In genomic region chr1:178627037-178627436, GRCh38 we compare ENCODE assay signal across 27 cellular contexts.
"Had no signal": no experiment of that assay in that cellular context is flagged by ENCODE, and none has a peak within 500 bp of the region (broad histone marks: within the 10 kb centered on the region; RNA-seq: fewer than 3 reads in every experiment).

No MANE protein-coding gene starts in this region.

- H3K27ac ChIP-seq: left lung, lower lobe of right lung, pancreas, prostate gland, skin epidermis, suprapubic skin, thoracic aorta, tibial artery, uterus had no signal

- H3K4me3 ChIP-seq: left lung, lower lobe of right lung, pancreas, prostate gland, skin epidermis, suprapubic skin, thoracic aorta, tibial artery, uterus had no signal

- DNase-seq: hippocampal formation; kidney; left colon; left lung; lower lobe of right lung; mammary epithelial cell; mesenchymal stem cell; naive B cell; pancreas; posterior cingulate gyrus; retina; right cardiac atrium; stimulated activated CD4-positive, alpha-beta T cell treated with anti-CD3 and anti-CD28 coated beads, Interleukin-12 subunit alpha, Interleukin-12 subunit beta, amount 100 ng/mL, for 4 hours; stimulated activated CD4-positive, alpha-beta T cell treated with anti-CD3 and anti-CD28 coated beads, Interleukin-15, amount 100 ng/mL, for 24 hours; stimulated activated CD4-positive, alpha-beta T cell treated with anti-CD3 and anti-CD28 coated beads, Interleukin-2, amount 100 ng/mL, for 24 hours; stimulated activated CD4-positive, alpha-beta T cell treated with anti-CD3 and anti-CD28 coated beads, Interleukin-4, amount 100 ng/mL, for 1 hour; stimulated activated naive CD4-positive, alpha-beta T cell; tibial artery; uterus had no signal

- H3K27me3 Mint-ChIP-seq: naive B cell; stimulated activated naive CD8-positive, alpha-beta T cell treated with anti-CD3 and anti-CD28 coated beads, Interleukin-15, Interleukin-2, amounts not matched to agents 100 ng/mL and 50 ng/mL, for 24 hours; type B pancreatic cell had no signal

- H3K27me3 ChIP-seq: left lung, pancreas, suprapubic skin, tibial artery, uterus had no signal

- H3K9me3 Mint-ChIP-seq: natural killer cell treated with Interleukin-12 subunit alpha and Interleukin-12 subunit beta and Interleukin-15 and Interleukin-18, amount 100 ng/mL, for 72 hours; stimulated activated naive CD8-positive, alpha-beta T cell treated with anti-CD3 and anti-CD28 coated beads, Interleukin-15, Interleukin-2, amounts not matched to agents 100 ng/mL and 50 ng/mL, for 24 hours; type B pancreatic cell had no signal

- H3K4me1 ChIP-seq: left lung, lower lobe of right lung, pancreas, prostate gland, suprapubic skin, tibial artery, uterus had no signal

- H3K4me3 Mint-ChIP-seq: natural killer cell treated with Interleukin-12 subunit alpha and Interleukin-12 subunit beta and Interleukin-15 and Interleukin-18, amount 100 ng/mL, for 72 hours; stimulated activated naive CD8-positive, alpha-beta T cell treated with anti-CD3 and anti-CD28 coated beads, Interleukin-15, Interleukin-2, amounts not matched to agents 100 ng/mL and 50 ng/mL, for 24 hours; type B pancreatic cell had no signal

- H3K9me3 ChIP-seq: left lung, lower lobe of right lung, pancreas, prostate gland, suprapubic skin, thoracic aorta, tibial artery, uterus had no signal

- H3K36me3 ChIP-seq: left lung, lower lobe of right lung, pancreas, prostate gland, suprapubic skin, thoracic aorta, tibial artery, uterus had no signal

- ATAC-seq: left colon; left lung; lower lobe of right lung; natural killer cell treated with Interleukin-12 subunit alpha and Interleukin-12 subunit beta and Interleukin-15 and Interleukin-18, amount 100 ng/mL, for 72 hours; pancreas; right cardiac atrium; sciatic nerve had no signal

- H3K36me3 Mint-ChIP-seq: natural killer cell treated with Interleukin-12 subunit alpha and Interleukin-12 subunit beta and Interleukin-15 and Interleukin-18, amount 100 ng/mL, for 72 hours; type B pancreatic cell had no signal

- H3K27ac Mint-ChIP-seq: natural killer cell treated with Interleukin-12 subunit alpha and Interleukin-12 subunit beta and Interleukin-15 and Interleukin-18, amount 100 ng/mL, for 72 hours; stimulated activated naive CD8-positive, alpha-beta T cell treated with anti-CD3 and anti-CD28 coated beads, Interleukin-15, Interleukin-2, amounts not matched to agents 100 ng/mL and 50 ng/mL, for 24 hours; type B pancreatic cell had no signal
